ENCODE assay signal across 13 cellular contexts in the genomic region with DNA sequence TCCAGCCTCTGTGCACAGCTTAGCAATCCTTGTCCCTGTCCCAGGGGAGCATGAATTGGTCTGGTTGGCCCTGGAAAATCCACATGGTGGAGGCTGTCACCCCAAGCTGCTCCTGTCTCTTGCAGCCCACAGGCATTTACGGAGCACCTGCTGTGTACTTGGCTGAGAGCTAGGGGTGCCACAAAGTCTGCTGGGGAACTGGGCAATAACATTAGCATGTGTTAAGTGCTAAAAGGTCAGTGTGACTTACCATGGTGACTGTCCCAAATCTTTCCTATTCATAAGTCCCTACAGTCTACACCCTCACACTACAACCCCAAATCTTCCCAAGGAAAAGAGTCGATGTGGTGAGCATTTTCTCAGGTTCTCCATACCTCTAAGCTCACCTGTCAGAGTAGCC.
"Had no signal": no experiment of that assay in that cellular context is flagged by ENCODE, and none has a peak within 500 bp of the region (broad histone marks: within the 10 kb centered on the region; RNA-seq: fewer than 3 reads in every experiment).

No MANE protein-coding gene starts in this region.

- H3K36me3 ChIP-seq: WERI-Rb-1 had no signal

- H3K4me3 ChIP-seq: smooth muscle cell had no signal

- DNase-seq: activated CD4-positive, alpha-beta memory T cell treated with anti-CD3 and anti-CD28 coated beads, Interleukin-2, amount 10 ng/mL, durations not matched to agents 7 days and 5 days; activated CD4-positive, alpha-beta T cell treated with anti-CD3 and anti-CD28 coated beads for 4 hours; activated effector memory CD4-positive, alpha-beta T cell treated with Interleukin-2 at 50 U/mL for 16 hours; activated T-cell treated with anti-CD3 and anti-CD28 coated beads, Interleukin-2, amount 50 U/mL, for 24 hours; caudate nucleus; effector CD8-positive, alpha-beta T cell; stimulated activated naive CD8-positive, alpha-beta T cell treated with anti-CD3 and anti-CD28 coated beads, Interleukin-15, Interleukin-2, amounts not matched to agents 100 U/mL and 50 U/mL, for 24 hours; T-helper 17 cell; WERI-Rb-1 had no signal

- ATAC-seq: activated naive CD4-positive, alpha-beta T cell treated with anti-CD3 and anti-CD28 coated beads, Interleukin-2, amount 50 U/mL, for 72 hours; left lobe of liver; natural killer cell treated with Interleukin-12 subunit alpha and Interleukin-12 subunit beta and Interleukin-15 and Interleukin-18, amount 100 ng/mL, for 72 hours; stimulated activated naive CD8-positive, alpha-beta T cell treated with anti-CD3 and anti-CD28 coated beads, Interleukin-15, Interleukin-2, amounts not matched to agents 100 U/mL and 50 U/mL, for 24 hours; T-helper 17 cell had no signal

- H3K27ac ChIP-seq: WERI-Rb-1 had no signal

- H3K4me2 ChIP-seq: smooth muscle cell had no signal
